8 cellular contexts compared by ENCODE assay signal in the genomic region with DNA sequence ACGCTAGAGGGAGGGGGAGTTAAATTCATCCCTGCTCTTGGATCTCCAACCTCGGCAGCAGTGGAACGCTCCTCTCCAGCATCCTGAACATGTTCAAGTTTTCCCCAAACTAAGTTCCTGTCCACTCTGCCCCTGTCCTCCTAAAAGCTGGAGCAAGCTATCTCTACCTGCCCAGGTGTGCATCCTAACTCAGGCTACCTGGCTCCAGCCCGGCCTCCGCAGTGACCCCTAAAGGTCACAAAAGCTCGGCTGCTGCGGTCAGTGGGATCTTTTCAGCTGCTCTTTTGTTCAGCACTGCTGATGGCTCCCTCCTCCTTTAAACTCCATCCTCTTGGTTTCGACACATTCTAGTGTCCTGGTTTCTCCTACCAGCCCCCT. TPM values are rescaled to one million over a fixed set of nuclear protein-coding genes. Genes with fewer than 3 reads are reported as not detected.
DNase-seq lines count a peak whose midpoint lies in the region; ATAC-seq and TF ChIP-seq lines count a peak whose summit lies in the region.

No MANE protein-coding gene starts in this region.

- no peaks in the 10 kb centered on the region for H3K27me3 Mint-ChIP-seq in activated T-cell treated with anti-CD3 and anti-CD28 coated beads, Interleukin-2, amount 50 U/mL, for 4 hours (ENCODE audit: low read depth)
- H3K27me3 Mint-ChIP-seq in activated CD4-positive, alpha-beta memory T cell treated with anti-CD3 and anti-CD28 coated beads for 36 hours = no peaks in the 10 kb centered on the region

- H3K27ac ChIP-seq in iPS-18a (ENCODE audit: low read length) (no peak overlapping the region), suprapubic skin (no peak overlapping the region)

- CTCF ChIA-PET in activated CD4-positive, alpha-beta memory T cell treated with anti-CD3 and anti-CD28 coated beads for 36 hours (lab: Charles Lee) = interaction anchor here (1.1 kb wide), 1 partner anchor 14 kb away, joined by 3 read pairs; no protein-coding TSS in a partner anchor

- H3K9ac ChIP-seq in iPS-18a (ENCODE audit: low read length) = peak overlapping the region; percentile 61

- peaks cover 56% of the 10 kb centered on the region for H3K4me1 Mint-ChIP-seq in activated T-cell treated with anti-CD3 and anti-CD28 coated beads, Interleukin-2, amount 50 U/mL, for 4 hours (ENCODE audit: low read depth)
- H3K4me1 Mint-ChIP-seq in activated CD4-positive, alpha-beta memory T cell treated with anti-CD3 and anti-CD28 coated beads for 36 hours (ENCODE audit: low read depth) = peaks cover 53% of the 10 kb centered on the region

- H3K36me3 Mint-ChIP-seq in activated T-cell treated with anti-CD3 and anti-CD28 coated beads, Interleukin-2, amount 50 U/mL, for 4 hours (ENCODE audit: insufficient read depth) = peaks cover 1% of the 10 kb centered on the region
- H3K36me3 Mint-ChIP-seq in activated CD4-positive, alpha-beta memory T cell treated with anti-CD3 and anti-CD28 coated beads for 36 hours = peaks cover 12% of the 10 kb centered on the region

- no peak for TF ChIP-seq EP300 in suprapubic skin (IDR thresholded peaks at IDR 0.05)

- no peaks in the 10 kb centered on the region for H3K27me3 ChIP-seq in iPS-18a (ENCODE audit: control insufficient read depth, insufficient read depth, low read length)
- H3K27me3 ChIP-seq in suprapubic skin = no peaks in the 10 kb centered on the region

- no peaks in the 10 kb centered on the region for H3K36me3 ChIP-seq in iPS-18a (ENCODE audit: control insufficient read depth, low read depth, low read length)
- H3K36me3 ChIP-seq in suprapubic skin = no peaks in the 10 kb centered on the region

- H3K9me3 Mint-ChIP-seq in activated T-cell treated with anti-CD3 and anti-CD28 coated beads, Interleukin-2, amount 50 U/mL, for 4 hours = no peaks in the 10 kb centered on the region
- no peaks in the 10 kb centered on the region for H3K9me3 Mint-ChIP-seq in activated CD4-positive, alpha-beta memory T cell treated with anti-CD3 and anti-CD28 coated beads for 36 hours

- 51% methylated on average over 8 of the region's 8 CpGs for WGBS in suprapubic skin

- ATAC-seq in activated T-cell treated with anti-CD3 and anti-CD28 coated beads, Interleukin-2, amount 50 U/mL, for 4 hours = no peak

- POLR2A ChIA-PET in activated CD4-positive, alpha-beta memory T cell treated with anti-CD3 and anti-CD28 coated beads for 36 hours (lab: Charles Lee) = no interaction called here

- H3K4me1 ChIP-seq in iPS-18a (ENCODE audit: control insufficient read depth, low read depth, low read length) (peaks cover 17% of the 10 kb centered on the region), suprapubic skin (peaks cover 58% of the 10 kb centered on the region)

- intact Hi-C loops in activated CD4-positive, alpha-beta memory T cell treated with anti-CD3 and anti-CD28 coated beads for 36 hours (cut with micrococcal nuclease) = no loop called here

- TF ChIP-seq CTCF in suprapubic skin (IDR thresholded peaks at IDR 0.05) = no peak
- TF ChIP-seq CTCF in GM13977 (IDR thresholded peaks at IDR 0.05; ENCODE audit: extremely low read depth, insufficient read depth, missing control alignments) = no peak

- in situ Hi-C loops in GM13977 (cut with MboI; ENCODE audit: low pct_unique_long_range_greater_than_20kb, low sequenced_read_pairs, unreplicated experiment) = no loop called here

- H3K9me3 ChIP-seq in iPS-18a (ENCODE audit: control insufficient read depth, low read depth, low read length) (no peaks in the 10 kb centered on the region), suprapubic skin (no peaks in the 10 kb centered on the region)

- H3K4me3 ChIP-seq in iPS-18a (ENCODE audit: low read length) (peak overlapping the region; percentile 67), suprapubic skin (peak overlapping the region; percentile 98)

- H3K4me3 Mint-ChIP-seq in activated T-cell treated with anti-CD3 and anti-CD28 coated beads, Interleukin-2, amount 50 U/mL, for 4 hours = peak overlapping the region; percentile 93
- peak overlapping the region; percentile 96 for H3K4me3 Mint-ChIP-seq in activated CD4-positive, alpha-beta memory T cell treated with anti-CD3 and anti-CD28 coated beads for 36 hours

- no peak for TF ChIP-seq POLR2A in suprapubic skin (IDR thresholded peaks at IDR 0.05)

- DNase-seq in activated T-cell treated with anti-CD3 and anti-CD28 coated beads, Interleukin-2, amount 50 U/mL, for 4 hours = no peak
- DNase-seq in activated T-cell treated with anti-CD3 and anti-CD28 coated beads, Interleukin-2, amount 50 U/mL, for 1 hour = no peak
- DNase-seq in activated CD4-positive, alpha-beta memory T cell treated with anti-CD3 and anti-CD28 coated beads for 36 hours = no peak
- DNase-seq in suprapubic skin (ENCODE audit: low spot score in 2 of 2) = no peak
- DNase-seq in ureter (ENCODE audit: low spot score) = no peak
- DNase-seq in SIG-M5 treated with dmso at 0.1 percent for 504 hours (lab: John Stamatoyannopoulos, UW; ENCODE audit: unreplicated experiment) = no peak
- DNase-seq in GM13977 (ENCODE audit: low spot score) = no peak

- no peak overlapping the region for H3K27ac Mint-ChIP-seq in activated CD4-positive, alpha-beta memory T cell treated with anti-CD3 and anti-CD28 coated beads for 36 hours

RNA-seq across cellular contexts. Expression of a gene that starts 1.4 kb away (rescaled TPM):
- total RNA-seq in activated T-cell treated with anti-CD3 and anti-CD28 coated beads, Interleukin-2, amount 50 U/mL, for 4 hours = 10 to 100 TPM; 11.1 to 13.7 (median 12.4) TPM
- total RNA-seq in activated CD4-positive, alpha-beta memory T cell treated with anti-CD3 and anti-CD28 coated beads for 36 hours = 10 to 100 TPM; 14.4 to 15.8 TPM
- total RNA-seq in suprapubic skin (10 to 100 TPM in 3 of 4 donors, 1 to 10 TPM in 1; 8.7 to 51.7 (median 18.3) TPM), ureter (20.6 TPM)

RNA-seq across cellular contexts. Expression of a gene that starts 35.9 kb away (rescaled TPM):
- total RNA-seq in activated T-cell treated with anti-CD3 and anti-CD28 coated beads, Interleukin-2, amount 50 U/mL, for 4 hours = under 1 TPM; 0.54 to 0.81 (median 0.79) TPM
- under 1 TPM; 0.50 to 0.56 TPM for total RNA-seq in activated CD4-positive, alpha-beta memory T cell treated with anti-CD3 and anti-CD28 coated beads for 36 hours
- total RNA-seq in suprapubic skin (1 to 10 TPM; 2.5 to 8.6 (median 5.5) TPM), ureter (4.2 TPM)
